In genomic region chr17:47472073-47472472, GRCh38 we compare ENCODE assay signal across 1 cellular context.
TF ChIP-seq lines count a peak whose summit lies in the region.

No MANE protein-coding gene starts in this region.

TF ChIP-seq in HepG2, 621 proteins besides CTCF, POLR2A, EP300 and RAD21 (continued from another document):
- TF ChIP-seq ZNF362 (CRISPR knock-in tag; IDR thresholded peaks at IDR 0.05; ENCODE audit: borderline replicate concordance) (0 out of 2 replicates have a peak, but pooled peaks have one; percentile 30), ZNF3 (CRISPR knock-in tag; IDR thresholded peaks at IDR 0.05) (peak; percentile 59; the same call in 1 of the 2 replicates), ZFP91 (CRISPR knock-in tag; IDR thresholded peaks at IDR 0.05; ENCODE audit: borderline replicate concordance) (0 out of 2 replicates have a peak, but pooled peaks have one; percentile 22), FOXP1 (IDR thresholded peaks at IDR 0.05) (peak; percentile 85), FOXP1 (CRISPR knock-in tag; IDR thresholded peaks at IDR 0.05) (peak; percentile 86), ZMYM3 (CRISPR knock-in tag; IDR thresholded peaks at IDR 0.05) (peak; percentile 39; the same call in 1 of the 2 replicates), CEBPG (CRISPR knock-in tag; IDR thresholded peaks at IDR 0.05) (0 out of 2 replicates have a peak, but pooled peaks have one; percentile 9), ZNF121 (CRISPR knock-in tag; IDR thresholded peaks at IDR 0.05) (peak; percentile 98), FOXP4 (CRISPR knock-in tag; IDR thresholded peaks at IDR 0.05) (peak; percentile 82), CEBPB (IDR thresholded peaks at IDR 0.05; ENCODE audit: borderline replicate concordance, low read depth, low read length) (peak; percentile 31; the same call in 1 of the 2 replicates), RBFOX2 (IDR thresholded peaks at IDR 0.05; ENCODE audit: low read depth, low read length) (0 out of 2 replicates have a peak, but pooled peaks have one; percentile 29), SP4 (CRISPR knock-in tag; IDR thresholded peaks at IDR 0.05) (peak; percentile 51; the same call in 1 of the 2 replicates)
TF ChIP-seq in HepG2: peak in this region for 13; not testable (repeated sequence) for 608.
